In the genomic region with DNA sequence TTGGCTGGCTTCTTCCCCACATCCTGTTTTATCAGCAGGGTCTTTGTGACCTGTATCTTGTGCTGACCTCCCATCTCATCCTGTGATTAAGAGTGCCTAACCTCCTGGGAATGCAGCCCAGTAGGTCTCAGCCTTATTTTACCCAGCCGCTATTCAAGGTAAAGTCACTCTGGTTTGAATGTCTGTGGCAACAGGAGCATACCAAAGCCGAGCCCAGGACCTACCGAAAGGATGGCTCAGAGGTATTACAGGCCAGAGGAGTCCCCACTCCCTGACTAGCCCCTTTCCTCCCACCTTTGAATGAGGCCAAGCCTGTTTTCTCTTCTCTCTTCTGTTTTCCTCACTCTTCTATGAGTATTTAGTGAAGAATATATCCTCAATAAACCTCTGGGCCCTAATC, we compare ENCODE assay signal across 18 cellular contexts.
DNase-seq lines count a peak whose midpoint lies in the region; FAIRE-seq and TF ChIP-seq lines count a peak whose summit lies in the region.
"Had no signal": no experiment of that assay in that cellular context is flagged by ENCODE, and none has a peak within 500 bp of the region (broad histone marks: within the 10 kb centered on the region; RNA-seq: fewer than 3 reads in every experiment).

No MANE protein-coding gene starts in this region.

- FAIRE-seq in frontal cortex (lab: Jason Lieb, UNC): no peak
- FAIRE-seq: A204.1, GM12878, GM18507 had no signal

- H3K9ac ChIP-seq in HUES48 (ENCODE audit: low read depth, low read length) (no peak overlapping the region), endodermal cell (ENCODE audit: extremely low read depth, low read length, poor library complexity, severe bottlenecking) (no peak overlapping the region)

- H3K27me3 Mint-ChIP-seq in endodermal cell (ENCODE audit: insufficient read depth): peaks cover 2% of the 10 kb centered on the region
- no peaks in the 10 kb centered on the region for H3K27me3 Mint-ChIP-seq in activated CD4-positive, alpha-beta T cell treated with anti-CD3 and anti-CD28 coated beads, Interleukin-2, amount 10 ng/mL, durations not matched to agents 24 days and 14 days
- H3K27me3 Mint-ChIP-seq: B cell; CD4-positive, alpha-beta T cell had no signal

- H3K4me1 ChIP-seq in HUES48 (ENCODE audit: control insufficient read depth, insufficient read depth, low read length): peaks cover 18% of the 10 kb centered on the region
- no peaks in the 10 kb centered on the region for H3K4me1 ChIP-seq in endodermal cell (ENCODE audit: control insufficient read depth, insufficient read depth, low read length)

- WGBS in endodermal cell (ENCODE audit: insufficient coverage in 1 of 2, insufficient read length in 1 of 2), 2 experiments: 94% methylated on average over 3 of the region's 3 CpGs; no CpG with 5 or more reads in 1 of the 2 experiments

- DNase-seq in endodermal cell (no peak), kidney tubule cell (ENCODE audit: low spot score) (peak; percentile 32), frontal cortex (ENCODE audit: low spot score in 2 of 2) (no peak), SKM-1 (lab: John Stamatoyannopoulos, UW; ENCODE audit: unreplicated experiment) (no peak), inferior parietal cortex (ENCODE audit: extremely low spot score) (no peak)
- DNase-seq in activated CD4-positive, alpha-beta T cell treated with anti-CD3 and anti-CD28 coated beads, Interleukin-2, amount 10 ng/mL, durations not matched to agents 24 days and 14 days: no peak
- DNase-seq: C1 segment of cervical spinal cord; Calu3; CD4-positive, alpha-beta T cell; DMS 273 treated with DMSO at 0.1 percent for 48 hours; GOT3; HCEC 1CT; HFFc6 had no signal

- H3K36me3 ChIP-seq in HUES48 (ENCODE audit: control insufficient read depth, insufficient read depth, low read length) (no peaks in the 10 kb centered on the region), endodermal cell (ENCODE audit: control insufficient read depth, insufficient read depth, low read length) (no peaks in the 10 kb centered on the region)

- peaks cover 16% of the 10 kb centered on the region for H3K4me1 Mint-ChIP-seq in endodermal cell
- no peaks in the 10 kb centered on the region for H3K4me1 Mint-ChIP-seq in activated CD4-positive, alpha-beta T cell treated with anti-CD3 and anti-CD28 coated beads, Interleukin-2, amount 10 ng/mL, durations not matched to agents 24 days and 14 days
- H3K4me1 Mint-ChIP-seq: B cell had no signal

- H3K36me3 Mint-ChIP-seq in endodermal cell (ENCODE audit: low read depth): peaks cover 12% of the 10 kb centered on the region
- no peaks in the 10 kb centered on the region for H3K36me3 Mint-ChIP-seq in activated CD4-positive, alpha-beta T cell treated with anti-CD3 and anti-CD28 coated beads, Interleukin-2, amount 10 ng/mL, durations not matched to agents 24 days and 14 days (ENCODE audit: low read depth)

- no peaks in the 10 kb centered on the region for H3K27me3 ChIP-seq in HUES48 (ENCODE audit: control insufficient read depth, insufficient read depth, low read length)
- no peaks in the 10 kb centered on the region for H3K27me3 ChIP-seq in endodermal cell (ENCODE audit: control insufficient read depth, insufficient read depth, low read length, poor library complexity, severe bottlenecking)

- H3K27ac ChIP-seq in HUES48 (ENCODE audit: low read depth, low read length) (peak overlapping the region; percentile 73), endodermal cell (ENCODE audit: low read depth, low read length) (no peak overlapping the region)

- H3K4me3 Mint-ChIP-seq in endodermal cell: no peak overlapping the region
- H3K4me3 Mint-ChIP-seq in activated CD4-positive, alpha-beta T cell treated with anti-CD3 and anti-CD28 coated beads, Interleukin-2, amount 10 ng/mL, durations not matched to agents 24 days and 14 days: no peak overlapping the region
- H3K4me3 Mint-ChIP-seq: B cell; CD4-positive, alpha-beta T cell; HFFc6 had no signal

- H3K9me3 Mint-ChIP-seq in endodermal cell: peaks cover 48% of the 10 kb centered on the region
- H3K9me3 Mint-ChIP-seq in activated CD4-positive, alpha-beta T cell treated with anti-CD3 and anti-CD28 coated beads, Interleukin-2, amount 10 ng/mL, durations not matched to agents 24 days and 14 days: no peaks in the 10 kb centered on the region

- H3K9me3 ChIP-seq in HUES48 (ENCODE audit: control insufficient read depth, insufficient read depth, low read length) (peaks cover 25% of the 10 kb centered on the region), endodermal cell (ENCODE audit: control insufficient read depth, low read length) (peaks cover 57% of the 10 kb centered on the region)

- H3K4me3 ChIP-seq in HUES48 (ENCODE audit: low read depth, low read length): no peak overlapping the region
- H3K4me3 ChIP-seq in endodermal cell (ENCODE audit: low read length): peak overlapping the region; percentile 38
- H3K4me3 ChIP-seq: GM12878 had no signal

- no peak for TF ChIP-seq CTCF in endodermal cell (conservative IDR thresholded peaks at IDR 0.05)

- intact Hi-C loops in activated CD4-positive, alpha-beta T cell treated with anti-CD3 and anti-CD28 coated beads, Interleukin-2, amount 10 ng/mL, durations not matched to agents 24 days and 14 days (cut with micrococcal nuclease): no loop called here

- H3K27ac Mint-ChIP-seq in endodermal cell: no peak overlapping the region
- H3K27ac Mint-ChIP-seq in activated CD4-positive, alpha-beta T cell treated with anti-CD3 and anti-CD28 coated beads, Interleukin-2, amount 10 ng/mL, durations not matched to agents 24 days and 14 days: no peak overlapping the region
- H3K27ac Mint-ChIP-seq: B cell; CD4-positive, alpha-beta T cell; HFFc6 had no signal
